Comparison of ENCODE assay signal across 15 cellular contexts in the genomic region with DNA sequence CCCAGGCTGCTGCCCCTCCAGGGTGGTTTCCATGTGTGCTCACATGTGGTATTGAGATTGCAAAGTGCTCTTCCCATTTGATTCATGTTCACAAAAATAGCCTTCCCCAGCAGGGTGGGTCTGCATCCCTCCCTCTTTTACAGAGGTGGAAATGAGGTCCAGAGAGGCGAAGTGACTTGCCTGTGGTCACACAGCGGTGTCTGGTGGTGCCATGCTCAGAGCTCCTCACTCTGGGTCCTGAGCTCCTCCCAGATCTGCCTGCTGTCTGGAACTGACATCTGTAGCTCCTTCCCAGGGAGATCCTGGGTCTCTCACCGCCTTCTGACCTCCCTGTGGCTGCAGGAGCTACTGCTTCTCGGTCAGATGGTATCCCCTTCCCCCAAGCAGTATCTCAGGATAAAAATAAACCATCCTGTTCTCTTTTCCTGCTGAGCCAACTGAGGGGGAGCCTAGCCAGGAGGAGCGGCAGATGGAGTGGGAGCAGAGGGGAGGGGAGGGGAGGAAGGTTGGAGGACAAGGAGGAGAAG. TPM values are rescaled to one million over a fixed set of nuclear protein-coding genes. Genes with fewer than 3 reads are reported as not detected.
DNase-seq lines count a peak whose midpoint lies in the region; ATAC-seq, FAIRE-seq and TF ChIP-seq lines count a peak whose summit lies in the region.
"Had no signal": no experiment of that assay in that cellular context is flagged by ENCODE, and none has a peak within 500 bp of the region (broad histone marks: within the 10 kb centered on the region; RNA-seq: fewer than 3 reads in every experiment).

No MANE protein-coding gene starts in this region.

- no peaks in the 10 kb centered on the region for H3K9me3 ChIP-seq in kidney (ENCODE audit: control insufficient read depth in 1 of 2, low read length in 2 of 2)
- H3K9me3 ChIP-seq: esophagus muscularis mucosa, Peyer's patch, stomach had no signal

- ATAC-seq in GM21737 (IDR thresholded peaks at IDR 0.05; ENCODE audit: unreplicated experiment) (no peak), SK-N-SH treated with all-trans-retinoic acid at 6 μM for 48 hours (no peak), GM21619 (IDR thresholded peaks at IDR 0.05; ENCODE audit: unreplicated experiment) (no peak)
- ATAC-seq: activated CD8-positive, alpha-beta memory T cell treated with anti-CD3 and anti-CD28 coated beads, Interleukin-2, amount 10 ng/mL, durations not matched to agents 7 days and 5 days had no signal

- H3K27me3 ChIP-seq in H7 (ENCODE audit: control insufficient read depth, insufficient read depth, low read length) = peaks cover 11% of the 10 kb centered on the region
- H3K27me3 ChIP-seq: Peyer's patch had no signal

- no peak for TF ChIP-seq CTCF in kidney (IDR thresholded peaks at IDR 0.05; ENCODE audit: borderline replicate concordance, extremely low read depth, insufficient read depth)

- H3K27ac ChIP-seq in kidney (ENCODE audit: low read depth in 2 of 2, low read length in 2 of 2) = no peak overlapping the region
- H3K27ac ChIP-seq: C4-2B, esophagus muscularis mucosa, Peyer's patch, stomach had no signal

- H3K4me1 ChIP-seq in kidney (ENCODE audit: control insufficient read depth in 1 of 2, insufficient read depth in 1 of 2, low read depth in 1 of 2, low read length in 2 of 2) = peaks cover 0 to 3% of the 10 kb centered on the region in 2 donors
- H3K4me1 ChIP-seq: Peyer's patch had no signal

- FAIRE-seq in GM18507 (lab: Jason Lieb, UNC) (peak; percentile 38), kidney (lab: Jason Lieb, UNC) (no peak)
- FAIRE-seq: H54, TTC549 had no signal

- peak; percentile 97 for DNase-seq in DMS 273 (lab: John Stamatoyannopoulos, UW; ENCODE audit: unreplicated experiment)
- DNase-seq in GM18507 (ENCODE audit: extremely low spot score, insufficient read length, low read depth) = no peak
- DNase-seq in NCI-H345 (lab: John Stamatoyannopoulos, UW) = peak; percentile 83
- DNase-seq in kidney = peak; percentile 18
- no peak for DNase-seq in H7
- DNase-seq: activated CD8-positive, alpha-beta memory T cell treated with anti-CD3 and anti-CD28 coated beads, Interleukin-2, amount 10 ng/mL, durations not matched to agents 7 days and 5 days; stomach had no signal

- no peak overlapping the region for H3K9ac ChIP-seq in kidney (ENCODE audit: low read length in 2 of 2)

- H3K36me3 ChIP-seq in kidney (ENCODE audit: control insufficient read depth in 1 of 2, insufficient read depth in 2 of 2, low read length in 2 of 2) = no peaks in the 10 kb centered on the region
- no peaks in the 10 kb centered on the region for H3K36me3 ChIP-seq in H7 (replicated peaks; ENCODE audit: control insufficient read depth, insufficient read depth, low read length)
- H3K36me3 ChIP-seq: Peyer's patch had no signal

- intact Hi-C loops in kidney (cut with DNase I) = no loop called here

- H3K4me3 ChIP-seq in kidney (ENCODE audit: low read length in 2 of 2) = no peak overlapping the region
- H3K4me3 ChIP-seq in H7 (ENCODE audit: insufficient read depth, low read depth, low read length) = no peak overlapping the region
- H3K4me3 ChIP-seq: esophagus muscularis mucosa, Peyer's patch, stomach had no signal

TF ChIP-seq in SK-N-SH treated with all-trans-retinoic acid at 6 μM for 48 hours, 23 proteins besides CTCF, POLR2A, EP300 and RAD21:
- TF ChIP-seq, protein P1, sequence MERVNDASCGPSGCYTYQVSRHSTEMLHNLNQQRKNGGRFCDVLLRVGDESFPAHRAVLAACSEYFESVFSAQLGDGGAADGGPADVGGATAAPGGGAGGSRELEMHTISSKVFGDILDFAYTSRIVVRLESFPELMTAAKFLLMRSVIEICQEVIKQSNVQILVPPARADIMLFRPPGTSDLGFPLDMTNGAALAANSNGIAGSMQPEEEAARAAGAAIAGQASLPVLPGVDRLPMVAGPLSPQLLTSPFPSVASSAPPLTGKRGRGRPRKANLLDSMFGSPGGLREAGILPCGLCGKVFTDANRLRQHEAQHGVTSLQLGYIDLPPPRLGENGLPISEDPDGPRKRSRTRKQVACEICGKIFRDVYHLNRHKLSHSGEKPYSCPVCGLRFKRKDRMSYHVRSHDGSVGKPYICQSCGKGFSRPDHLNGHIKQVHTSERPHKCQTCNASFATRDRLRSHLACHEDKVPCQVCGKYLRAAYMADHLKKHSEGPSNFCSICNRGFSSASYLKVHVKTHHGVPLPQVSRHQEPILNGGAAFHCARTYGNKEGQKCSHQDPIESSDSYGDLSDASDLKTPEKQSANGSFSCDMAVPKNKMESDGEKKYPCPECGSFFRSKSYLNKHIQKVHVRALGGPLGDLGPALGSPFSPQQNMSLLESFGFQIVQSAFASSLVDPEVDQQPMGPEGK (CRISPR knock-in tag; IDR thresholded peaks at IDR 0.05; ENCODE audit: borderline replicate concordance) = no peak
- TF ChIP-seq ZNF565 (CRISPR knock-in tag; conservative IDR thresholded peaks at IDR 0.05; ENCODE audit: low read depth) = no peak

RNA-seq across cellular contexts. Expression of a gene that starts 11.9 kb away (rescaled TPM):
- 25.2 TPM for total RNA-seq in kidney
- polyA plus RNA-seq in kidney (ENCODE audit: insufficient read depth, low read depth, low replicate concordance) = 15.7 TPM
- 8.2 and 8.8 TPM in 2 replicates for total RNA-seq in H7 (2014; rRNA removed; shearing (Covaris generic))

RNA-seq across cellular contexts. Expression of a gene that starts 40.3 kb away (rescaled TPM):
- 28.3 TPM for total RNA-seq in kidney
- 15.4 TPM for polyA plus RNA-seq in kidney (ENCODE audit: insufficient read depth, low read depth, low replicate concordance)
- 8.6 and 12.2 TPM in 2 replicates for total RNA-seq in H7 (2014; rRNA removed; shearing (Covaris generic))

Comparison
In these comparisons a context has a peak if more than half of its experiments do, and no peak if none do; other contexts are left out.
1. DNase-seq: peak in DMS 273 (single experiment), NCI-H345 (single experiment) and kidney (single experiment); none in GM18507 (single experiment) and H7 (single experiment).